13 cellular contexts compared by ENCODE assay signal in the genomic region with DNA sequence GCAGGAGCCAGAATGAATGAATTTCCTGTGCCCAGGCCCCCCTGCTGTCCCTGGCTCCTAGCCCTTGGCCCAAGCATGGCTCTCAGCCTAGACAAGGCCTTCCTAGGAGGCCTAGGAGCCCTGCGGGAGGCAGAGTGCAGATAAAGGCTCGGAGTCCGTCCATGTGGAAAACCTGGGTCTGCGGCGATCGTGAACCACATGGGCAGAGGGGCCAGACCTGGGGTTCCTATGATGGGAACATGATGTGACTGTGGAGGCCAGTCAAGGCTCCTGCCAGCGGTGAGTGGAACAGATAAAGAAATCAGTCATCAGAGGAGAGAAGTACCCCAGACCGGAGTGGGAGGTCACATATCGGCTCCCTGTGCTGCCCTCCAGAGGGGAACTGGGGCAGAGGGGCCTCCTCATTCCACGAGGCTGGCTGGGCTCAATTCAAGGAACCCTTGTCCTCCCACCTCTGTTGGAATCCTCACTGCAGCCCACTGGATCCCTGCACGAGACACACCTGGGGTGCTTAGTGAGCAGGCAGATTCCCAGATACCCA. TPM values are rescaled to one million over a fixed set of nuclear protein-coding genes. Genes with fewer than 3 reads are reported as not detected.
DNase-seq lines count a peak whose midpoint lies in the region; ATAC-seq and TF ChIP-seq lines count a peak whose summit lies in the region.
"Had no signal": no experiment of that assay in that cellular context is flagged by ENCODE, and none has a peak within 500 bp of the region (broad histone marks: within the 10 kb centered on the region; RNA-seq: fewer than 3 reads in every experiment).

No MANE protein-coding gene starts in this region.

- H3K27me3 Mint-ChIP-seq in activated CD8-positive, alpha-beta memory T cell treated with anti-CD3 and anti-CD28 coated beads, Interleukin-2, amount 10 ng/mL, durations not matched to agents 7 days and 5 days, result peaks cover 22% of the 10 kb centered on the region

- H3K36me3 ChIP-seq in SJSA1 (no peaks in the 10 kb centered on the region), smooth muscle cell (ENCODE audit: low read depth) (no peaks in the 10 kb centered on the region)
- H3K36me3 ChIP-seq: esophagus squamous epithelium had no signal

- H3K36me3 Mint-ChIP-seq in activated CD8-positive, alpha-beta memory T cell treated with anti-CD3 and anti-CD28 coated beads, Interleukin-2, amount 10 ng/mL, durations not matched to agents 7 days and 5 days, result no peaks in the 10 kb centered on the region
- H3K36me3 Mint-ChIP-seq: stimulated activated naive B cell treated with anti-CD40 and anti-IgM and Interleukin-4, amounts not matched to agents 10 μg/mL and 1 μg/mL and 100 μg/mL, for 72 hours had no signal

- H3K27me3 ChIP-seq in SJSA1 (replicated peaks), result no peaks in the 10 kb centered on the region
- H3K27me3 ChIP-seq in smooth muscle cell (ENCODE audit: low read depth), result peaks cover 16% of the 10 kb centered on the region

- no peak overlapping the region for H3K4me2 ChIP-seq in smooth muscle cell

- H3K4me3 Mint-ChIP-seq in activated CD8-positive, alpha-beta memory T cell treated with anti-CD3 and anti-CD28 coated beads, Interleukin-2, amount 10 ng/mL, durations not matched to agents 7 days and 5 days, result no peak overlapping the region
- H3K4me3 Mint-ChIP-seq: stimulated activated naive B cell treated with anti-CD40 and anti-IgM and Interleukin-4, amounts not matched to agents 10 μg/mL and 1 μg/mL and 100 μg/mL, for 72 hours had no signal

- CTCF ChIA-PET in activated CD8-positive, alpha-beta memory T cell treated with anti-CD3 and anti-CD28 coated beads, Interleukin-2, amount 10 ng/mL, durations not matched to agents 7 days and 5 days (lab: Charles Lee), result no interaction called here

- H3F3A ChIP-seq in smooth muscle cell (ENCODE audit: low read depth), result no peaks in the 10 kb centered on the region

- WGBS in smooth muscle cell (ENCODE audit: low lambda C conversion rate), result 70% methylated on average over 11 of the region's 11 CpGs

- TF ChIP-seq CTCF in fibroblast of pulmonary artery (IDR thresholded peaks at IDR 0.05; ENCODE audit: low read length, missing control alignments) (peak; percentile 40), smooth muscle cell (IDR thresholded peaks at IDR 0.05; ENCODE audit: borderline replicate concordance, insufficient read depth, poor library complexity, severe bottlenecking) (peak; percentile 21)

- H4K20me1 ChIP-seq in smooth muscle cell (ENCODE audit: low read depth), result no peaks in the 10 kb centered on the region

- H3K79me2 ChIP-seq in smooth muscle cell (ENCODE audit: low read depth), result no peaks in the 10 kb centered on the region

- peaks cover 30% of the 10 kb centered on the region for H3K4me1 ChIP-seq in SJSA1 (replicated peaks)
- H3K4me1 ChIP-seq in smooth muscle cell (ENCODE audit: low read depth), result no peaks in the 10 kb centered on the region

- no peak for ATAC-seq in activated CD8-positive, alpha-beta memory T cell treated with anti-CD3 and anti-CD28 coated beads, Interleukin-2, amount 10 ng/mL, durations not matched to agents 7 days and 5 days
- no peak for ATAC-seq in GM21447 (IDR thresholded peaks at IDR 0.05; ENCODE audit: unreplicated experiment)
- ATAC-seq: Panc1; stimulated activated naive B cell treated with anti-CD40 and anti-IgM and Interleukin-4, amounts not matched to agents 10 μg/mL and 1 μg/mL and 100 μg/mL, for 72 hours had no signal

- no peaks in the 10 kb centered on the region for H3K9me3 Mint-ChIP-seq in activated CD8-positive, alpha-beta memory T cell treated with anti-CD3 and anti-CD28 coated beads, Interleukin-2, amount 10 ng/mL, durations not matched to agents 7 days and 5 days (ENCODE audit: low read depth)
- H3K9me3 Mint-ChIP-seq: stimulated activated naive B cell treated with anti-CD40 and anti-IgM and Interleukin-4, amounts not matched to agents 10 μg/mL and 1 μg/mL and 100 μg/mL, for 72 hours had no signal

- no peak overlapping the region for H3K27ac Mint-ChIP-seq in activated CD8-positive, alpha-beta memory T cell treated with anti-CD3 and anti-CD28 coated beads, Interleukin-2, amount 10 ng/mL, durations not matched to agents 7 days and 5 days
- H3K27ac Mint-ChIP-seq: stimulated activated naive B cell treated with anti-CD40 and anti-IgM and Interleukin-4, amounts not matched to agents 10 μg/mL and 1 μg/mL and 100 μg/mL, for 72 hours had no signal

- H3K4me1 Mint-ChIP-seq in activated CD8-positive, alpha-beta memory T cell treated with anti-CD3 and anti-CD28 coated beads, Interleukin-2, amount 10 ng/mL, durations not matched to agents 7 days and 5 days, result peaks cover 1% of the 10 kb centered on the region

- H3K4me3 ChIP-seq in SJSA1 (no peak overlapping the region), fibroblast of pulmonary artery (replicated peaks; ENCODE audit: low read depth, low read length) (no peak overlapping the region), smooth muscle cell (no peak overlapping the region)
- H3K4me3 ChIP-seq: esophagus squamous epithelium, skin epidermis had no signal

- no peak overlapping the region for H3K9ac ChIP-seq in smooth muscle cell (ENCODE audit: low read depth)

- H3K27ac ChIP-seq in SJSA1 (peak overlapping the region; percentile 43), smooth muscle cell (ENCODE audit: low read depth) (no peak overlapping the region)
- H3K27ac ChIP-seq: esophagus squamous epithelium, skin epidermis had no signal

- H2AFZ ChIP-seq in smooth muscle cell (ENCODE audit: low read depth), result no peak overlapping the region

- H3K9me3 ChIP-seq in SJSA1 (replicated peaks), result no peaks in the 10 kb centered on the region; the same call in 1 of the 2 replicates
- no peaks in the 10 kb centered on the region for H3K9me3 ChIP-seq in smooth muscle cell (replicated peaks; ENCODE audit: low read depth)
- H3K9me3 ChIP-seq: esophagus squamous epithelium had no signal

- DNase-seq in NCI-H524 (lab: John Stamatoyannopoulos, UW), result peak; percentile 21 to 53
- no peak for DNase-seq in NCI-H524 treated with DMSO at 0.1 percent for 48 hours (lab: John Stamatoyannopoulos, UW)
- peak; percentile 69 to 72 for DNase-seq in SJSA1 (ENCODE audit: low read depth in 1 of 2, low spot score in 2 of 2)
- peak; percentile 33 for DNase-seq in fibroblast of pulmonary artery (ENCODE audit: low read depth)
- no peak for DNase-seq in smooth muscle cell (lab: John Stamatoyannopoulos, UW; ENCODE audit: unreplicated experiment)
- DNase-seq in activated CD8-positive, alpha-beta memory T cell treated with anti-CD3 and anti-CD28 coated beads, Interleukin-2, amount 10 ng/mL, durations not matched to agents 7 days and 5 days, result no peak
- no peak for DNase-seq in NCI-H1048 (lab: John Stamatoyannopoulos, UW)
- DNase-seq: AML-193; esophagus squamous epithelium; stimulated activated naive B cell treated with anti-CD40 and anti-IgM and Interleukin-4, amounts not matched to agents 10 μg/mL and 1 μg/mL and 100 μg/mL, for 72 hours had no signal

RNA-seq across cellular contexts. Expression of a gene that starts 5.8 kb away (rescaled TPM):
- 4.8 and 14.1 TPM in 2 replicates for total RNA-seq in SJSA1 (2014; rRNA removed; shearing (Covaris generic))
- total RNA-seq in smooth muscle cell, result 1.9 TPM in 1 of 2 replicates, not detected in the other
- 0.44 and 0.56 TPM in 2 replicates for polyA plus RNA-seq in smooth muscle cell
- total RNA-seq in activated CD8-positive, alpha-beta memory T cell treated with anti-CD3 and anti-CD28 coated beads, Interleukin-2, amount 10 ng/mL, durations not matched to agents 7 days and 5 days, result under 1 TPM in 1 of 2 experiments, not detected in 1; 0.35 TPM

Comparison
In these comparisons a context has a peak if more than half of its experiments do, and no peak if none do; other contexts are left out.
1. DNase-seq: peak in NCI-H524 (2 of 2), SJSA1 (2 of 2) and fibroblast of pulmonary artery (single experiment); none in NCI-H524 treated with DMSO at 0.1 percent for 48 hours (single experiment), smooth muscle cell (single experiment), activated CD8-positive, alpha-beta memory T cell treated with anti-CD3 and anti-CD28 coated beads, Interleukin-2, amount 10 ng/mL, durations not matched to agents 7 days and 5 days (single experiment) and NCI-H1048 (single experiment).